In the genomic region with DNA sequence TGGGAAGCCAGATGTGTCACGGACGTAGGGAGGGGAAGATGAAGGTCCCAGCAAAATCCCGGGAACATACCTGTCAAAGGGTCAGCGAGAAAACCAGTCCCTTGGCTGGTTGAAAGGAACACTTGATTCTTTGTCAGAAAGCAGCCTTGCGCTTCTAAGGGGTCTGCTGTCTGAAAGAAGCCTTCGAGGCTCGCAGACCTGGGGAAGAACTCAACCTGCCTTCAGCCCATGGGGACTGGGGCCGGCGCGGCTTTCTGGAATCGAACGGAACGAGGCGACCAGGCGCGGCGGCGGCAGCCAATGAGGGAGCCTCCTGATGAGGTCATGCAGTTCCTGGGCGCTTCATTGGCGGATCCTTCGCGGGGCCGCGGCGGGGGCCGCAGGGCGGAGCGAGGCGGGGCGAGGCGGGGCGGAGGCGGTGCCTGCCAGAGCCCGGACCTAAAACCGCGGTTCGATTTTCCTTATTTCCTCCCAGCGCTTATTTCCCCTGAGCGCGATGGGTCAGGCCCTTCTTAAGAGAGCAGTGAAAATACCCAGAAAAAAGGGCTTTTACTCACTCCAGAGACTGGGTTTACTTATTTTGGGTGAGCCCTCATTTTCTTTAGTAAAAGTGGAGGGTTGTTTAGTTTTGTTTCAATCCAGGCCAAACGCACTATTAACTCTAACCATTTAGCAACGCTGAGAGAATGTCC, we compare ENCODE assay signal across 1 cellular context.
TF ChIP-seq lines count a peak whose summit lies in the region.

No MANE protein-coding gene starts in this region.

TF ChIP-seq in K562, 482 proteins besides CTCF, POLR2A, EP300 and RAD21 (continued from another document and continues in another):
- no peak for TF ChIP-seq SIRT6 (IDR thresholded peaks at IDR 0.05; ENCODE audit: low read depth, low read length)
- no peak for TF ChIP-seq TBL1XR1 (IDR thresholded peaks at IDR 0.05; ENCODE audit: low read length in 2 of 2)
- TF ChIP-seq, protein P1, sequence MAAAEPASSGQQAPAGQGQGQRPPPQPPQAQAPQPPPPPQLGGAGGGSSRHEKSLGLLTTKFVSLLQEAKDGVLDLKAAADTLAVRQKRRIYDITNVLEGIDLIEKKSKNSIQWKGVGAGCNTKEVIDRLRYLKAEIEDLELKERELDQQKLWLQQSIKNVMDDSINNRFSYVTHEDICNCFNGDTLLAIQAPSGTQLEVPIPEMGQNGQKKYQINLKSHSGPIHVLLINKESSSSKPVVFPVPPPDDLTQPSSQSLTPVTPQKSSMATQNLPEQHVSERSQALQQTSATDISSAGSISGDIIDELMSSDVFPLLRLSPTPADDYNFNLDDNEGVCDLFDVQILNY (CRISPR knock-in tag; IDR thresholded peaks at IDR 0.05) = 0 out of 2 replicates have a peak, but pooled peaks have one; percentile 64
- no peak for TF ChIP-seq ZSCAN32 (CRISPR knock-in tag; IDR thresholded peaks at IDR 0.05)
- peak; percentile 70 for TF ChIP-seq CXXC5 (CRISPR knock-in tag; IDR thresholded peaks at IDR 0.05)
- TF ChIP-seq TSC22D4 (tag; IDR thresholded peaks at IDR 0.05) = no peak
- TF ChIP-seq OTX1 (CRISPR knock-in tag; IDR thresholded peaks at IDR 0.05) = no peak
- no peak for TF ChIP-seq TCFL5 (CRISPR knock-in tag; conservative IDR thresholded peaks at IDR 0.05)
- TF ChIP-seq, protein P2, sequence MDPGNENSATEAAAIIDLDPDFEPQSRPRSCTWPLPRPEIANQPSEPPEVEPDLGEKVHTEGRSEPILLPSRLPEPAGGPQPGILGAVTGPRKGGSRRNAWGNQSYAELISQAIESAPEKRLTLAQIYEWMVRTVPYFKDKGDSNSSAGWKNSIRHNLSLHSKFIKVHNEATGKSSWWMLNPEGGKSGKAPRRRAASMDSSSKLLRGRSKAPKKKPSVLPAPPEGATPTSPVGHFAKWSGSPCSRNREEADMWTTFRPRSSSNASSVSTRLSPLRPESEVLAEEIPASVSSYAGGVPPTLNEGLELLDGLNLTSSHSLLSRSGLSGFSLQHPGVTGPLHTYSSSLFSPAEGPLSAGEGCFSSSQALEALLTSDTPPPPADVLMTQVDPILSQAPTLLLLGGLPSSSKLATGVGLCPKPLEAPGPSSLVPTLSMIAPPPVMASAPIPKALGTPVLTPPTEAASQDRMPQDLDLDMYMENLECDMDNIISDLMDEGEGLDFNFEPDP (CRISPR knock-in tag; IDR thresholded peaks at IDR 0.05) = no peak
- TF ChIP-seq ZEB2 (IDR thresholded peaks at IDR 0.05) = no peak
- TF ChIP-seq, protein P3, sequence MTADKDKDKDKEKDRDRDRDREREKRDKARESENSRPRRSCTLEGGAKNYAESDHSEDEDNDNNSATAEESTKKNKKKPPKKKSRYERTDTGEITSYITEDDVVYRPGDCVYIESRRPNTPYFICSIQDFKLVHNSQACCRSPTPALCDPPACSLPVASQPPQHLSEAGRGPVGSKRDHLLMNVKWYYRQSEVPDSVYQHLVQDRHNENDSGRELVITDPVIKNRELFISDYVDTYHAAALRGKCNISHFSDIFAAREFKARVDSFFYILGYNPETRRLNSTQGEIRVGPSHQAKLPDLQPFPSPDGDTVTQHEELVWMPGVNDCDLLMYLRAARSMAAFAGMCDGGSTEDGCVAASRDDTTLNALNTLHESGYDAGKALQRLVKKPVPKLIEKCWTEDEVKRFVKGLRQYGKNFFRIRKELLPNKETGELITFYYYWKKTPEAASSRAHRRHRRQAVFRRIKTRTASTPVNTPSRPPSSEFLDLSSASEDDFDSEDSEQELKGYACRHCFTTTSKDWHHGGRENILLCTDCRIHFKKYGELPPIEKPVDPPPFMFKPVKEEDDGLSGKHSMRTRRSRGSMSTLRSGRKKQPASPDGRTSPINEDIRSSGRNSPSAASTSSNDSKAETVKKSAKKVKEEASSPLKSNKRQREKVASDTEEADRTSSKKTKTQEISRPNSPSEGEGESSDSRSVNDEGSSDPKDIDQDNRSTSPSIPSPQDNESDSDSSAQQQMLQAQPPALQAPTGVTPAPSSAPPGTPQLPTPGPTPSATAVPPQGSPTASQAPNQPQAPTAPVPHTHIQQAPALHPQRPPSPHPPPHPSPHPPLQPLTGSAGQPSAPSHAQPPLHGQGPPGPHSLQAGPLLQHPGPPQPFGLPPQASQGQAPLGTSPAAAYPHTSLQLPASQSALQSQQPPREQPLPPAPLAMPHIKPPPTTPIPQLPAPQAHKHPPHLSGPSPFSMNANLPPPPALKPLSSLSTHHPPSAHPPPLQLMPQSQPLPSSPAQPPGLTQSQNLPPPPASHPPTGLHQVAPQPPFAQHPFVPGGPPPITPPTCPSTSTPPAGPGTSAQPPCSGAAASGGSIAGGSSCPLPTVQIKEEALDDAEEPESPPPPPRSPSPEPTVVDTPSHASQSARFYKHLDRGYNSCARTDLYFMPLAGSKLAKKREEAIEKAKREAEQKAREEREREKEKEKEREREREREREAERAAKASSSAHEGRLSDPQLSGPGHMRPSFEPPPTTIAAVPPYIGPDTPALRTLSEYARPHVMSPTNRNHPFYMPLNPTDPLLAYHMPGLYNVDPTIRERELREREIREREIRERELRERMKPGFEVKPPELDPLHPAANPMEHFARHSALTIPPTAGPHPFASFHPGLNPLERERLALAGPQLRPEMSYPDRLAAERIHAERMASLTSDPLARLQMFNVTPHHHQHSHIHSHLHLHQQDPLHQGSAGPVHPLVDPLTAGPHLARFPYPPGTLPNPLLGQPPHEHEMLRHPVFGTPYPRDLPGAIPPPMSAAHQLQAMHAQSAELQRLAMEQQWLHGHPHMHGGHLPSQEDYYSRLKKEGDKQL (CRISPR knock-in tag; IDR thresholded peaks at IDR 0.05; ENCODE audit: borderline replicate concordance) = no peak
- TF ChIP-seq ZNF77 (CRISPR knock-in tag; IDR thresholded peaks at IDR 0.05) = no peak
- TF ChIP-seq RBM25 (IDR thresholded peaks at IDR 0.05; ENCODE audit: low read depth, low read length, severe bottlenecking) = peak; percentile 70
- TF ChIP-seq ZNF184 (CRISPR knock-in tag; IDR thresholded peaks at IDR 0.05) = no peak
- peak in 1 of 2 experiments; percentile 51; a peak in 1 of 4 replicates for TF ChIP-seq TEAD1 (CRISPR knock-in tag; IDR thresholded peaks at IDR 0.05)
- TF ChIP-seq ETV5 (CRISPR knock-in tag; IDR thresholded peaks at IDR 0.05; ENCODE audit: low read depth) = no peak
- peak; percentile 60; the same call in 1 of the 2 replicates for TF ChIP-seq ZNF431 (CRISPR knock-in tag; IDR thresholded peaks at IDR 0.05)
- no peak for TF ChIP-seq SRSF1 (IDR thresholded peaks at IDR 0.05; ENCODE audit: low read depth, low read length)
- TF ChIP-seq GTF2E2 (tag; IDR thresholded peaks at IDR 0.05) = no peak
- no peak for TF ChIP-seq HSF4 (CRISPR knock-in tag; IDR thresholded peaks at IDR 0.05; ENCODE audit: borderline replicate concordance)
- TF ChIP-seq ASH1L (IDR thresholded peaks at IDR 0.05; ENCODE audit: borderline replicate concordance, low read depth, partially characterized antibody) = peak; percentile 37
- TF ChIP-seq ZNF444 (CRISPR knock-in tag; IDR thresholded peaks at IDR 0.05) = no peak
- TF ChIP-seq GABPB2 (CRISPR knock-in tag; conservative IDR thresholded peaks at IDR 0.05) = no peak
- TF ChIP-seq, protein P4, sequence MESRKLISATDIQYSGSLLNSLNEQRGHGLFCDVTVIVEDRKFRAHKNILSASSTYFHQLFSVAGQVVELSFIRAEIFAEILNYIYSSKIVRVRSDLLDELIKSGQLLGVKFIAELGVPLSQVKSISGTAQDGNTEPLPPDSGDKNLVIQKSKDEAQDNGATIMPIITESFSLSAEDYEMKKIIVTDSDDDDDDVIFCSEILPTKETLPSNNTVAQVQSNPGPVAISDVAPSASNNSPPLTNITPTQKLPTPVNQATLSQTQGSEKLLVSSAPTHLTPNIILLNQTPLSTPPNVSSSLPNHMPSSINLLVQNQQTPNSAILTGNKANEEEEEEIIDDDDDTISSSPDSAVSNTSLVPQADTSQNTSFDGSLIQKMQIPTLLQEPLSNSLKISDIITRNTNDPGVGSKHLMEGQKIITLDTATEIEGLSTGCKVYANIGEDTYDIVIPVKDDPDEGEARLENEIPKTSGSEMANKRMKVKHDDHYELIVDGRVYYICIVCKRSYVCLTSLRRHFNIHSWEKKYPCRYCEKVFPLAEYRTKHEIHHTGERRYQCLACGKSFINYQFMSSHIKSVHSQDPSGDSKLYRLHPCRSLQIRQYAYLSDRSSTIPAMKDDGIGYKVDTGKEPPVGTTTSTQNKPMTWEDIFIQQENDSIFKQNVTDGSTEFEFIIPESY (CRISPR knock-in tag; IDR thresholded peaks at IDR 0.05) = 0 out of 2 replicates have a peak, but pooled peaks have one; percentile 10
- no peak for TF ChIP-seq CREBBP (IDR thresholded peaks at IDR 0.05; ENCODE audit: low read depth, low read length)
- TF ChIP-seq, protein P5, sequence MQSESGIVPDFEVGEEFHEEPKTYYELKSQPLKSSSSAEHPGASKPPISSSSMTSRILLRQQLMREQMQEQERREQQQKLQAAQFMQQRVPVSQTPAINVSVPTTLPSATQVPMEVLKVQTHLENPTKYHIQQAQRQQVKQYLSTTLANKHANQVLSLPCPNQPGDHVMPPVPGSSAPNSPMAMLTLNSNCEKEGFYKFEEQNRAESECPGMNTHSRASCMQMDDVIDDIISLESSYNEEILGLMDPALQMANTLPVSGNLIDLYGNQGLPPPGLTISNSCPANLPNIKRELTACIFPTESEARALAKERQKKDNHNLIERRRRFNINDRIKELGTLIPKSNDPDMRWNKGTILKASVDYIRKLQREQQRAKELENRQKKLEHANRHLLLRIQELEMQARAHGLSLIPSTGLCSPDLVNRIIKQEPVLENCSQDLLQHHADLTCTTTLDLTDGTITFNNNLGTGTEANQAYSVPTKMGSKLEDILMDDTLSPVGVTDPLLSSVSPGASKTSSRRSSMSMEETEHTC (IDR thresholded peaks at IDR 0.05) = no peak
- TF ChIP-seq SUPT5H (IDR thresholded peaks at IDR 0.05) = peak; percentile 82
- TF ChIP-seq ZNF354B (CRISPR knock-in tag; IDR thresholded peaks at IDR 0.05) = no peak
- TF ChIP-seq SMC3 (conservative IDR thresholded peaks at IDR 0.05; ENCODE audit: insufficient read depth, low read depth, low read length) = no peak
- no peak for TF ChIP-seq NCOA6 (IDR thresholded peaks at IDR 0.05)
- TF ChIP-seq SMARCA4 (IDR thresholded peaks at IDR 0.05) = no peak
- no peak for TF ChIP-seq NELFE (IDR thresholded peaks at IDR 0.05; ENCODE audit: insufficient read depth, insufficient read length)
- TF ChIP-seq, protein P6, sequence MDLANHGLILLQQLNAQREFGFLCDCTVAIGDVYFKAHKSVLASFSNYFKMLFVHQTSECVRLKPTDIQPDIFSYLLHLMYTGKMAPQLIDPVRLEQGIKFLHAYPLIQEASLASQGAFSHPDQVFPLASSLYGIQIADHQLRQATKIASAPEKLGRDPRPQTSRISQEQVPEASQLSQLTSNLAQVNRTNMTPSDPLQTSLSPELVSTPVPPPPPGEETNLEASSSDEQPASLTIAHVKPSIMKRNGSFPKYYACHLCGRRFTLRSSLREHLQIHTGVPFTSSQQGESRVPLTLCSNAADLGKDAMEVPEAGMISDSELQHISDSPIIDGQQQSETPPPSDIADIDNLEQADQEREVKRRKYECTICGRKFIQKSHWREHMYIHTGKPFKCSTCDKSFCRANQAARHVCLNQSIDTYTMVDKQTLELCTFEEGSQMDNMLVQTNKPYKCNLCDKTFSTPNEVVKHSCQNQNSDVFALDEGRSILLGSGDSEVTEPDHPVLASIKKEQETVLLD (IDR thresholded peaks at IDR 0.05) = no peak
- TF ChIP-seq POLR2H (tag; IDR thresholded peaks at IDR 0.05; ENCODE audit: low read depth) = peak; percentile 56
- TF ChIP-seq POLR3G (IDR thresholded peaks at IDR 0.05; ENCODE audit: extremely low read depth, insufficient read length, insufficient replicate concordance) = no peak
- TF ChIP-seq RBM34 (IDR thresholded peaks at IDR 0.05; ENCODE audit: borderline replicate concordance, insufficient read depth, low read length) = no peak
- no peak for TF ChIP-seq NCOA4 (IDR thresholded peaks at IDR 0.05; ENCODE audit: partially characterized antibody)
- TF ChIP-seq CBX1 (IDR thresholded peaks at IDR 0.05; ENCODE audit: low read depth) = no peak
- TF ChIP-seq MTF1 (CRISPR knock-in tag; IDR thresholded peaks at IDR 0.05; ENCODE audit: borderline replicate concordance) = no peak
- TF ChIP-seq, protein P7, sequence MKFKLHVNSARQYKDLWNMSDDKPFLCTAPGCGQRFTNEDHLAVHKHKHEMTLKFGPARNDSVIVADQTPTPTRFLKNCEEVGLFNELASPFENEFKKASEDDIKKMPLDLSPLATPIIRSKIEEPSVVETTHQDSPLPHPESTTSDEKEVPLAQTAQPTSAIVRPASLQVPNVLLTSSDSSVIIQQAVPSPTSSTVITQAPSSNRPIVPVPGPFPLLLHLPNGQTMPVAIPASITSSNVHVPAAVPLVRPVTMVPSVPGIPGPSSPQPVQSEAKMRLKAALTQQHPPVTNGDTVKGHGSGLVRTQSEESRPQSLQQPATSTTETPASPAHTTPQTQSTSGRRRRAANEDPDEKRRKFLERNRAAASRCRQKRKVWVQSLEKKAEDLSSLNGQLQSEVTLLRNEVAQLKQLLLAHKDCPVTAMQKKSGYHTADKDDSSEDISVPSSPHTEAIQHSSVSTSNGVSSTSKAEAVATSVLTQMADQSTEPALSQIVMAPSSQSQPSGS (CRISPR knock-in tag; IDR thresholded peaks at IDR 0.05) = peak; percentile 94
- TF ChIP-seq MEIS2 (IDR thresholded peaks at IDR 0.05; ENCODE audit: partially characterized antibody) = no peak
- peak; percentile 60 for TF ChIP-seq NFYB (IDR thresholded peaks at IDR 0.05; ENCODE audit: extremely low read depth, insufficient read length)
- TF ChIP-seq, protein P8, sequence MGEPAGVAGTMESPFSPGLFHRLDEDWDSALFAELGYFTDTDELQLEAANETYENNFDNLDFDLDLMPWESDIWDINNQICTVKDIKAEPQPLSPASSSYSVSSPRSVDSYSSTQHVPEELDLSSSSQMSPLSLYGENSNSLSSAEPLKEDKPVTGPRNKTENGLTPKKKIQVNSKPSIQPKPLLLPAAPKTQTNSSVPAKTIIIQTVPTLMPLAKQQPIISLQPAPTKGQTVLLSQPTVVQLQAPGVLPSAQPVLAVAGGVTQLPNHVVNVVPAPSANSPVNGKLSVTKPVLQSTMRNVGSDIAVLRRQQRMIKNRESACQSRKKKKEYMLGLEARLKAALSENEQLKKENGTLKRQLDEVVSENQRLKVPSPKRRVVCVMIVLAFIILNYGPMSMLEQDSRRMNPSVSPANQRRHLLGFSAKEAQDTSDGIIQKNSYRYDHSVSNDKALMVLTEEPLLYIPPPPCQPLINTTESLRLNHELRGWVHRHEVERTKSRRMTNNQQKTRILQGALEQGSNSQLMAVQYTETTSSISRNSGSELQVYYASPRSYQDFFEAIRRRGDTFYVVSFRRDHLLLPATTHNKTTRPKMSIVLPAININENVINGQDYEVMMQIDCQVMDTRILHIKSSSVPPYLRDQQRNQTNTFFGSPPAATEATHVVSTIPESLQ (CRISPR knock-in tag; IDR thresholded peaks at IDR 0.05) = no peak
- no peak for TF ChIP-seq FUS (optimal IDR thresholded peaks at IDR 0.05; ENCODE audit: low read depth, low read length)
- TF ChIP-seq PHF20 (IDR thresholded peaks at IDR 0.05; ENCODE audit: partially characterized antibody) = no peak
- no peak for TF ChIP-seq ZNF143 (CRISPR knock-in tag; IDR thresholded peaks at IDR 0.05)
- TF ChIP-seq RCOR1 (IDR thresholded peaks at IDR 0.05; ENCODE audit: borderline replicate concordance in 1 of 2, low read depth in 2 of 2, low read length in 2 of 2) = 0 out of 4 replicates have a peak, but pooled peaks of 1 of the 2 experiments have one; percentile 4
